Comparison of ENCODE assay signal across 14 cellular contexts in the genomic region with DNA sequence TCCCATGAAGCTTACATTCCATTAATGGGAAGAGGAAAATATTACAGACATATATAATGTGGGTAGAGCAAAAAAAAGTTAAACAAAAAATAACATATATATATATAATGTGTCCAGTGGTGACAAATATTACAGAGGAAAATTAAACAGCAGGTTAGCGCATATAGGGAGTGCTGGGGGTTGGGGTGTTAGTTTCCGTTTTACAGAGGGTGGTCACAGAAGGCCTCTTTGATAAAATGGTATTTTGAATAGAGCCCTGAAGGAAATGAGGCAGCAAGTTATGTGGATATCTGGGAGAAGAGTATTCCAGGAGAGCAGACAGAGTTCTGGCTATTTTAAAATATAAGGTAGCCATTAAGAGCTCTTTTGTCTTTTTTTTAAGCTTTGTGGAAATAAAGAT.
DNase-seq lines count a peak whose midpoint lies in the region; ATAC-seq and TF ChIP-seq lines count a peak whose summit lies in the region.
"Had no signal": no experiment of that assay in that cellular context is flagged by ENCODE, and none has a peak within 500 bp of the region (broad histone marks: within the 10 kb centered on the region; RNA-seq: fewer than 3 reads in every experiment).

No MANE protein-coding gene starts in this region.

- H3K27ac ChIP-seq in cardiac muscle cell (peak overlapping the region; percentile 79), mammary epithelial cell (ENCODE audit: insufficient read depth, low read depth, low read length) (peak overlapping the region; percentile 80), mesenchymal stem cell (ENCODE audit: low read length, poor library complexity, severe bottlenecking) (peak overlapping the region; percentile 100), thoracic aorta (peak overlapping the region; percentile 82 to 89)

- no peaks in the 10 kb centered on the region for H3K9me3 ChIP-seq in cardiac muscle cell (ENCODE audit: low read depth)
- no peaks in the 10 kb centered on the region for H3K9me3 ChIP-seq in mammary epithelial cell (replicated peaks; ENCODE audit: insufficient read depth, low read length)
- H3K9me3 ChIP-seq in mesenchymal stem cell (ENCODE audit: control insufficient read depth, low read length) = no peaks in the 10 kb centered on the region
- H3K9me3 ChIP-seq in thoracic aorta = no peaks in the 10 kb centered on the region
- H3K9me3 ChIP-seq: body of pancreas had no signal

- BruUV-seq in mammary epithelial cell (replicated peaks; lab: Mats Ljungman, UMichigan) = TSS peak; percentile 34

- H3K79me1 ChIP-seq in mesenchymal stem cell (replicated peaks; ENCODE audit: low read length, poor library complexity, severe bottlenecking) = peaks cover 10% of the 10 kb centered on the region

- H3K18ac ChIP-seq in mesenchymal stem cell (ENCODE audit: low read depth in 1 of 2, low read length in 2 of 2) = no peak overlapping the region

- intact Hi-C loops in left cardiac atrium (cut with DNase I) = no loop called here
- intact Hi-C loops in mammary epithelial cell (cut with micrococcal nuclease) = loop anchor here (1.0 kb wide), 1 partner anchor 8 kb away; no protein-coding TSS in a partner anchor

- WGBS in mammary epithelial cell (ENCODE audit: low coverage, missing lambda C conversion rate) = 82% methylated on average over 2 of the region's 2 CpGs
- WGBS in mesenchymal stem cell = 68% methylated on average over 2 of the region's 2 CpGs

- peak overlapping the region; percentile 98 for H2BK5ac ChIP-seq in mesenchymal stem cell (ENCODE audit: low read depth, low read length, poor library complexity, severe bottlenecking)

- H3K9ac ChIP-seq in mammary epithelial cell (ENCODE audit: insufficient read depth, low read length) (no peak overlapping the region), mesenchymal stem cell (ENCODE audit: low read length) (peak overlapping the region; percentile 79)

- no peak overlapping the region for H3K4ac ChIP-seq in mesenchymal stem cell (ENCODE audit: low read depth in 1 of 2, low read length in 2 of 2)

- no peak overlapping the region for H2BK15ac ChIP-seq in mesenchymal stem cell (ENCODE audit: low read depth, poor library complexity, severe bottlenecking)

- H3K4me2 ChIP-seq in mammary epithelial cell (ENCODE audit: insufficient read depth, low read depth, low read length) (peak overlapping the region; percentile 62), mesenchymal stem cell (ENCODE audit: low read length, poor library complexity, severe bottlenecking) (peak overlapping the region; percentile 3)

- ATAC-seq in left cardiac atrium = no peak
- ATAC-seq in thoracic aorta (ENCODE audit: insufficient number of reproducible peaks, low FRiP score, low read depth) = no peak
- ATAC-seq in GM21367 (IDR thresholded peaks at IDR 0.05; ENCODE audit: unreplicated experiment) = no peak
- ATAC-seq: activated CD4-positive, CD25-positive, alpha-beta regulatory T cell treated with anti-CD3 and anti-CD28 coated beads, Interleukin-2, amount 50 U/mL, for 24 hours had no signal

- no peaks in the 10 kb centered on the region for H3K27me3 ChIP-seq in cardiac muscle cell
- no peaks in the 10 kb centered on the region for H3K27me3 ChIP-seq in mammary epithelial cell (ENCODE audit: insufficient read depth, low read length)
- H3K27me3 ChIP-seq in mesenchymal stem cell (ENCODE audit: control insufficient read depth in 1 of 2, insufficient read depth in 1 of 2, low read length in 2 of 2) = no peaks in the 10 kb centered on the region
- no peaks in the 10 kb centered on the region for H3K27me3 ChIP-seq in thoracic aorta (replicated peaks; ENCODE audit: insufficient read depth)
- H3K27me3 ChIP-seq: body of pancreas had no signal

- no peak overlapping the region for H2BK12ac ChIP-seq in mesenchymal stem cell (ENCODE audit: low read length in 2 of 2)

- no peaks in the 10 kb centered on the region for H4K20me1 ChIP-seq in mammary epithelial cell (ENCODE audit: insufficient read depth, low read length)

- H2AFZ ChIP-seq in mammary epithelial cell (ENCODE audit: low read depth, low read length) = no peak overlapping the region
- H2AFZ ChIP-seq in mesenchymal stem cell (ENCODE audit: low read depth, low read length) = no peak overlapping the region

- H3K4me3 ChIP-seq in cardiac muscle cell (no peak overlapping the region), mammary epithelial cell (replicated peaks in 1 of 3; ENCODE audit: insufficient read depth in 1 of 3, low read depth in 2 of 3, low read length in 3 of 3) (no peak overlapping the region), mesenchymal stem cell (ENCODE audit: insufficient read depth in 1 of 2, low read depth in 1 of 2, low read length in 2 of 2) (no peak overlapping the region), thoracic aorta (no peak overlapping the region)
- H3K4me3 ChIP-seq: body of pancreas had no signal

- no peak overlapping the region for H4K8ac ChIP-seq in mesenchymal stem cell (ENCODE audit: low read length)

- H4K91ac ChIP-seq in mesenchymal stem cell (ENCODE audit: low read length) = no peak overlapping the region

- H2BK120ac ChIP-seq in mesenchymal stem cell (ENCODE audit: low read depth, low read length) = no peak overlapping the region

- no peak overlapping the region for H3K23ac ChIP-seq in mesenchymal stem cell (ENCODE audit: low read length in 2 of 2)

- no peak for TF ChIP-seq CTCF in cardiac muscle cell (IDR thresholded peaks at IDR 0.05; ENCODE audit: low read depth, low read length)
- no peak for TF ChIP-seq CTCF in mammary epithelial cell (conservative IDR thresholded peaks at IDR 0.05 in 1 of 2, IDR thresholded peaks at IDR 0.05 in 1 of 2; ENCODE audit: extremely low read depth in 1 of 2, insufficient read depth in 1 of 2, low read depth in 1 of 2, low read length in 2 of 2)
- no peak for TF ChIP-seq CTCF in thoracic aorta (IDR thresholded peaks at IDR 0.05)

- in situ Hi-C loops in mammary epithelial cell (cut with MboI; ENCODE audit: low sequenced_read_pairs in 2 of 2) = loop anchor here in 1 of 2 donors (25.0 kb wide), 1 partner anchor 167 kb away; no protein-coding TSS in a partner anchor

- no peak overlapping the region for H3K14ac ChIP-seq in mesenchymal stem cell (ENCODE audit: low read length in 2 of 2)

- peaks cover 6% of the 10 kb centered on the region for H3K79me2 ChIP-seq in mammary epithelial cell (ENCODE audit: insufficient read depth, low read length)

- H3K4me1 ChIP-seq in cardiac muscle cell (ENCODE audit: low read depth) = peaks cover 4% of the 10 kb centered on the region
- H3K4me1 ChIP-seq in mammary epithelial cell (ENCODE audit: insufficient read depth, low read length) = peaks cover 29% of the 10 kb centered on the region
- peaks cover 8% of the 10 kb centered on the region for H3K4me1 ChIP-seq in mesenchymal stem cell (ENCODE audit: control insufficient read depth, insufficient read depth, low read depth, low read length)
- H3K4me1 ChIP-seq in thoracic aorta (ENCODE audit: control insufficient read depth in 1 of 2, low read depth in 2 of 2) = peaks cover 31 to 37% of the 10 kb centered on the region in 2 donors

- dilution Hi-C loops in mammary epithelial cell (cut with HindIII; ENCODE audit: low sequenced_read_pairs) = loop anchor here (25.0 kb wide), 1 partner anchor 217 kb away; no protein-coding TSS in a partner anchor

- DNase-seq in cardiac muscle cell (ENCODE audit: low read depth in 1 of 2, low spot score in 1 of 2) (no peak), left cardiac atrium (no peak), mammary epithelial cell (no peak), mesenchymal stem cell (peak; percentile 9), thoracic aorta (ENCODE audit: low spot score) (no peak), OCI-M2 (lab: John Stamatoyannopoulos, UW; ENCODE audit: unreplicated experiment) (no peak), middle frontal gyrus (ENCODE audit: extremely low spot score, low spot score) (no peak)
- DNase-seq: DMS153, naive B cell, NCI-H146, NCI-H748 treated with DMSO at 0.1 percent for 48 hours had no signal

- CTCF ChIA-PET in mammary epithelial cell (lab: Charles Lee; ENCODE audit: low non-redundant PET) = interaction anchor here (0.7 kb wide), 1 partner anchor 9 kb away, joined by 3 read pairs; no protein-coding TSS in a partner anchor

- H3K36me3 ChIP-seq in cardiac muscle cell (peaks cover 29% of the 10 kb centered on the region), mammary epithelial cell (ENCODE audit: insufficient read depth, low read length) (peaks cover 3% of the 10 kb centered on the region), mesenchymal stem cell (ENCODE audit: control insufficient read depth in 1 of 2, insufficient read depth in 2 of 2, low read depth in 1 of 2, low read length in 2 of 2) (peaks cover under 1 to 49% of the 10 kb centered on the region in 2 experiments), thoracic aorta (peaks cover 2% of the 10 kb centered on the region)

- H2AK5ac ChIP-seq in mesenchymal stem cell (ENCODE audit: low read length, severe bottlenecking) = peak overlapping the region; percentile 57
